ENCODE assay signal across 1 cellular context in the genomic region with DNA sequence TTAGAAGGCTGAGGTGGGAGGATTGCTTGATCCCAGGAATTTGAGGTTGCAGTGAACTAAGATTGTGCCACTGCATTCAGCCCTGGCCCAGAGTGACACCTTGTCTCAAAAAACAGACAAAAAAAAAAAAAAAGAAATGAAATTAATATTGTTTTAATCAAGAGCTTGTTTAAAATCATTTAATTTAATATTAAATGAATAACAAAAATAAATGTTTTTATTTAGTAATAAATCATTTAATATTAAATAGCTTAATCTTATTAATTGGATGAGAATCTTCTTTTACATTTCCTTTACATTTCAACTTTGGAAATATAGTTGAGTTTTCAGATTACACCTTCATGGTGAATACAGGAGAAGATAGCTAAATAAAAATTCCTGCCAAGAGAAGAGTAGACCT.
TF ChIP-seq lines count a peak whose summit lies in the region.

No MANE protein-coding gene starts in this region.

TF ChIP-seq in H1, 55 proteins besides CTCF, POLR2A, EP300 and RAD21 (continued from another document):
- TF ChIP-seq CHD7 (IDR thresholded peaks at IDR 0.05; ENCODE audit: insufficient replicate concordance, low read length) (no peak), ASH2L (IDR thresholded peaks at IDR 0.05; ENCODE audit: low read length) (no peak), TAF1 (IDR thresholded peaks at IDR 0.05; ENCODE audit: low read depth, low read length) (no peak), KDM5A (IDR thresholded peaks at IDR 0.05; ENCODE audit: low read length) (no peak), BACH1 (IDR thresholded peaks at IDR 0.05; ENCODE audit: low read length) (no peak), E2F6 (IDR thresholded peaks at IDR 0.05) (no peak), CHD2 (IDR thresholded peaks at IDR 0.05; ENCODE audit: low read length) (no peak), JUND (IDR thresholded peaks at IDR 0.05; ENCODE audit: low read length) (no peak), NANOG (IDR thresholded peaks at IDR 0.05; ENCODE audit: insufficient read depth, low read depth, low read length, poor library complexity, severe bottlenecking) (no peak), CHD1 (IDR thresholded peaks at IDR 0.05; ENCODE audit: low read depth, low read length) (no peak)
TF ChIP-seq in H1: peak in this region for 0.
